Comparison of ENCODE assay signal across 15 cellular contexts in genomic region chr2:197927994-197928393, GRCh38.
A peak's percentile ranks its signal among the peaks of the same experiment; 100 is the strongest.
DNase-seq lines count a peak whose midpoint lies in the region; ATAC-seq and TF ChIP-seq lines count a peak whose summit lies in the region.
"Had no signal": no experiment of that assay in that cellular context is flagged by ENCODE, and none has a peak within 500 bp of the region (broad histone marks: within the 10 kb centered on the region; RNA-seq: fewer than 3 reads in every experiment).

No MANE protein-coding gene starts in this region.

- peaks cover 8% of the 10 kb centered on the region for H3K36me3 Mint-ChIP-seq in endothelial cell (ENCODE audit: low read depth, unreplicated experiment)
- H3K36me3 Mint-ChIP-seq: CD14-positive monocyte; CD8-positive, alpha-beta T cell had no signal

- H3K4me1 Mint-ChIP-seq in endothelial cell (ENCODE audit: unreplicated experiment): peaks cover 43% of the 10 kb centered on the region

- no peak overlapping the region for H4K5ac ChIP-seq in IMR-90 (ENCODE audit: low read depth, low read length)

- H2BK20ac ChIP-seq in IMR-90 (ENCODE audit: low read depth, low read length): no peak overlapping the region

- H4K20me1 ChIP-seq in GM23248 (ENCODE audit: insufficient read depth) (no peaks in the 10 kb centered on the region), IMR-90 (ENCODE audit: insufficient read depth, low read length) (no peaks in the 10 kb centered on the region)

- H2AFZ ChIP-seq in GM23248: no peak overlapping the region
- H2AFZ ChIP-seq in IMR-90 (replicated peaks; ENCODE audit: low read length, poor library complexity): no peak overlapping the region

- no peaks in the 10 kb centered on the region for H3K79me2 ChIP-seq in GM23248 (ENCODE audit: insufficient read depth)

- H3K9me3 ChIP-seq in GM23248 (ENCODE audit: low read depth) (no peaks in the 10 kb centered on the region), IMR-90 (ENCODE audit: control insufficient read depth, insufficient read depth, low read length) (no peaks in the 10 kb centered on the region), subcutaneous abdominal adipose tissue (ENCODE audit: control insufficient read depth in 5 of 5, low read length in 5 of 5) (no peaks in the 10 kb centered on the region)
- H3K9me3 ChIP-seq: A549, BE2C, Caco-2 had no signal

- no peak overlapping the region for H3K18ac ChIP-seq in IMR-90 (ENCODE audit: low read depth, low read length)

- no peaks in the 10 kb centered on the region for H3K9me1 ChIP-seq in IMR-90 (ENCODE audit: insufficient read depth, low read length)

- POLR2A ChIA-PET in IMR-90 (lab: Charles Lee; ENCODE audit: unreplicated experiment): no interaction called here

- intact Hi-C loops in IMR-90 (cut with micrococcal nuclease): no loop called here

- H3F3A ChIP-seq in GM23248 (ENCODE audit: insufficient read depth): peaks cover 16% of the 10 kb centered on the region; the same call in 1 of the 2 replicates

- peak overlapping the region; percentile 6 for H3K4me2 ChIP-seq in GM23248 (ENCODE audit: unreplicated experiment)
- H3K4me2 ChIP-seq in IMR-90 (ENCODE audit: low read depth, low read length): no peak overlapping the region
- H3K4me2 ChIP-seq: A549 had no signal

- H4K8ac ChIP-seq in IMR-90 (ENCODE audit: low read depth in 2 of 2, low read length in 2 of 2): no peak overlapping the region

- no peaks in the 10 kb centered on the region for H3K27me3 Mint-ChIP-seq in endothelial cell (ENCODE audit: unreplicated experiment)

- H3K9me3 Mint-ChIP-seq in endothelial cell (ENCODE audit: unreplicated experiment): no peaks in the 10 kb centered on the region
- H3K9me3 Mint-ChIP-seq: CD8-positive, alpha-beta T cell had no signal

- H3K23ac ChIP-seq in IMR-90 (ENCODE audit: low read depth, low read length): no peak overlapping the region

- H3K27me3 ChIP-seq in GM23248 (replicated peaks; ENCODE audit: insufficient read depth): no peaks in the 10 kb centered on the region
- no peaks in the 10 kb centered on the region for H3K27me3 ChIP-seq in IMR-90 (ENCODE audit: control insufficient read depth, insufficient read depth, low read length)
- H3K27me3 ChIP-seq in subcutaneous abdominal adipose tissue (ENCODE audit: control insufficient read depth in 5 of 5, insufficient read depth in 4 of 5, low read length in 5 of 5): no peaks in the 10 kb centered on the region
- H3K27me3 ChIP-seq: BE2C had no signal

- no peak for TF ChIP-seq RAD21 in IMR-90 (IDR thresholded peaks at IDR 0.05; ENCODE audit: low read length)

- no peak overlapping the region for H2BK120ac ChIP-seq in IMR-90 (ENCODE audit: low read depth, low read length)

- no peak overlapping the region for H2AK9ac ChIP-seq in IMR-90 (replicated peaks; ENCODE audit: low read depth, low read length, poor library complexity)

- H2BK15ac ChIP-seq in IMR-90 (ENCODE audit: low read depth, low read length): no peak overlapping the region

- H3K4me1 ChIP-seq in GM23248 (ENCODE audit: insufficient read depth) (peaks cover 20% of the 10 kb centered on the region), IMR-90 (ENCODE audit: control insufficient read depth, insufficient read depth, low read length) (no peaks in the 10 kb centered on the region), subcutaneous abdominal adipose tissue (ENCODE audit: control insufficient read depth in 5 of 5, insufficient read depth in 5 of 5, low read length in 5 of 5) (peaks cover 0 to 27% (median 20%) of the 10 kb centered on the region in 5 donors)
- H3K4me1 ChIP-seq: A549, BE2C, Caco-2 had no signal

- no peak overlapping the region for H2AK5ac ChIP-seq in IMR-90 (ENCODE audit: low read depth, low read length)

- no peak overlapping the region for H3K56ac ChIP-seq in IMR-90 (ENCODE audit: extremely low read depth, insufficient read depth, low read length)

- no peaks in the 10 kb centered on the region for H3K79me1 ChIP-seq in IMR-90 (ENCODE audit: low read depth in 1 of 2, low read length in 2 of 2)

- in situ Hi-C loops in GM23248 (cut with MboI) (no loop called here), IMR-90 (cut with MboI; ENCODE audit: low sequenced_read_pairs) (no loop called here)

- H3K9ac ChIP-seq in GM23248: no peak overlapping the region
- no peak overlapping the region for H3K9ac ChIP-seq in IMR-90 (ENCODE audit: low read depth, low read length)
- no peak overlapping the region for H3K9ac ChIP-seq in subcutaneous abdominal adipose tissue (ENCODE audit: low read length in 5 of 5)

- CTCF ChIA-PET in IMR-90 (lab: Yijun Ruan, JAX): no interaction called here

- H3K4me3 Mint-ChIP-seq in endothelial cell (ENCODE audit: unreplicated experiment): no peak overlapping the region
- H3K4me3 Mint-ChIP-seq: CD14-positive monocyte; CD8-positive, alpha-beta T cell; H9 had no signal

- H3K27ac ChIP-seq in GM23248 (no peak overlapping the region), IMR-90 (ENCODE audit: insufficient read depth, low read length) (no peak overlapping the region), subcutaneous abdominal adipose tissue (ENCODE audit: low read depth, low read length) (peak overlapping the region; percentile 75)
- H3K27ac ChIP-seq: A549 had no signal

- H3K27ac Mint-ChIP-seq in endothelial cell (ENCODE audit: unreplicated experiment): peak overlapping the region; percentile 96
- H3K27ac Mint-ChIP-seq: CD14-positive monocyte; CD8-positive, alpha-beta T cell; H9 had no signal

- no peak overlapping the region for H3K4ac ChIP-seq in IMR-90 (ENCODE audit: low read depth, low read length)

- H3K36me3 ChIP-seq in GM23248 (ENCODE audit: low read depth): no peaks in the 10 kb centered on the region
- no peaks in the 10 kb centered on the region for H3K36me3 ChIP-seq in IMR-90 (ENCODE audit: control insufficient read depth, insufficient read depth, low read length)
- H3K36me3 ChIP-seq in subcutaneous abdominal adipose tissue (ENCODE audit: control insufficient read depth in 5 of 5, insufficient read depth in 5 of 5, low read length in 5 of 5): no peaks in the 10 kb centered on the region
- H3K36me3 ChIP-seq: BE2C had no signal

- H4K91ac ChIP-seq in IMR-90 (ENCODE audit: insufficient read depth, low read depth, low read length): no peak overlapping the region

- no peak for TF ChIP-seq POLR2A in IMR-90 (IDR thresholded peaks at IDR 0.05; ENCODE audit: low read depth, low read length)

- no peak overlapping the region for H2BK5ac ChIP-seq in IMR-90 (ENCODE audit: low read depth, low read length, poor library complexity, severe bottlenecking)

- peak; percentile 34 for DNase-seq in GM23248
- no peak for DNase-seq in IMR-90
- DNase-seq in endothelial cell (ENCODE audit: low spot score): no peak
- no peak for DNase-seq in left lobe of liver (ENCODE audit: low spot score)
- DNase-seq: BE2C; Caco-2; CD8-positive, alpha-beta T cell; DND-41; GDM1; GOT3; H9 had no signal

- ATAC-seq in IMR-90 (ENCODE audit: low read depth) (no peak), GM18502 (IDR thresholded peaks at IDR 0.05; ENCODE audit: poor library complexity, unreplicated experiment) (no peak), left lobe of liver (no peak)
- ATAC-seq: A549; CD8-positive, alpha-beta T cell had no signal

- H3K4me3 ChIP-seq in GM23248 (no peak overlapping the region), IMR-90 (ENCODE audit: insufficient read depth, low read depth, low read length) (no peak overlapping the region), subcutaneous abdominal adipose tissue (ENCODE audit: low read depth in 1 of 5, low read length in 5 of 5) (no peak overlapping the region)
- H3K4me3 ChIP-seq: A549 had no signal

- dilution Hi-C loops in IMR-90 (cut with HindIII; ENCODE audit: low sequenced_read_pairs, unreplicated experiment): no loop called here

- BruUV-seq in IMR-90 (replicated peaks; lab: Mats Ljungman, UMichigan): no TSS peak

- no peak overlapping the region for H3K14ac ChIP-seq in IMR-90 (replicated peaks; ENCODE audit: low read depth, low read length)

- no peaks in the 10 kb centered on the region for H3K9me2 ChIP-seq in GM23248 (ENCODE audit: insufficient read depth)

- no peak for TF ChIP-seq CTCF in IMR-90 (conservative IDR thresholded peaks at IDR 0.05; ENCODE audit: low read depth, low read length)
- TF ChIP-seq CTCF in endothelial cell (IDR thresholded peaks at IDR 0.05; ENCODE audit: unreplicated experiment): no peak

TF ChIP-seq in IMR-90, 13 proteins besides CTCF, POLR2A, EP300 and RAD21:
- TF ChIP-seq BHLHE40 (IDR thresholded peaks at IDR 0.05; ENCODE audit: low read depth, low read length) (no peak), USF2 (IDR thresholded peaks at IDR 0.05; ENCODE audit: low read depth, low read length) (no peak), CEBPB (IDR thresholded peaks at IDR 0.05; ENCODE audit: low read depth, low read length) (peak; percentile 67; the same call in 1 of the 2 replicates), FOS (IDR thresholded peaks at IDR 0.05; ENCODE audit: low read depth, low read length) (no peak)
